In the genomic region with DNA sequence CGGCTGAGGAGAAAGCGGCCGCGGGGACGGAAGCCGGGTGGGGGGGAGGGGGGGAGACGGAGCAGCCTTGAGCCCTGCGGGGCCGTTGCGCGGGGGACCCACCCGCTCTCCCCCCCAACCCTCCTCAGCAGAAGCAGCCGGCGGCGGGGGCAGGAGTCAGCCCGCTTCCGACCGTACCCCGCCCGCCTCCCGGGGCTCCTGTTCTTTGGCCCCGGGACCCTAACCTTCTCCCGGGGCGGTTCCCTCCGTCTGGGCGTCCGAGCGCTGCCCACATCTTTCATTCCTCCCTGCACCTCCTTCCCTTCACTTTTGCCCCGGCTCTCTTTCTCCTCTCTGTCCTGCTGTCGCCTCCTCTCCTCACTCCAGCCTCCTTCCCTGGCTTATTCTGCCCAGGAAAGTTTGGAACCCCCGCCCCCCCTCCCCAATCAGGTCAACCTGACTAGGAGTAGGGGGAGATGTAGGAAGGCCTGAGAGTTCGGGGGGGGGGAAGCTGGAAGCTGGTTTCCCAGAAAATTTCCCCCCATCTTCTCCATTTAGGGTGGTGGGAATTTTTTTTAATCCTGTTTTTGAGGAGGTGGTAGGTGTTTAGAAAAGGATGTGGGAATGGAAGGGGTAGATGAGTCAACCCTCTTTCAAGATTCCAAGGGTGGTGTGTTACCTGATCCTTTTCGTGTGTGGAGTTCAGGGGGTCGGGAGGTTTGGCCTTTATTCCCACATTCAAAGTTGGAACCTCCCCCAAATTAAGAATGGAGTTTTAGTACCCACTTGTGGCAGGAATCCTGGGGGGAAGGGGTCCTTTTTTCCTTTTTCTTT, we compare ENCODE assay signal across 8 cellular contexts. TPM values are rescaled to one million over a fixed set of nuclear protein-coding genes. Genes with fewer than 3 reads are reported as not detected.
DNase-seq lines count a peak whose midpoint lies in the region; ATAC-seq and TF ChIP-seq lines count a peak whose summit lies in the region.

No MANE protein-coding gene starts in this region.

- H3K4me1 Mint-ChIP-seq in neural progenitor cell, result peaks cover 47% of the 10 kb centered on the region

- TF ChIP-seq CTCF in OCI-LY7 (conservative IDR thresholded peaks at IDR 0.05; ENCODE audit: low read length) (no peak), neural progenitor cell (IDR thresholded peaks at IDR 0.05) (no peak)

- H3F3A ChIP-seq in neural progenitor cell (ENCODE audit: low read depth), result peaks cover 9% of the 10 kb centered on the region

- no TSS peak for BruUV-seq in OCI-LY7 (replicated peaks; lab: Mats Ljungman, UMichigan)

- no peaks in the 10 kb centered on the region for H3K9me3 Mint-ChIP-seq in neural progenitor cell

- 0 out of 2 replicates have a peak overlapping the region, but pooled peaks have one; percentile 30 for H2AFZ ChIP-seq in OCI-LY7 (ENCODE audit: low read length)
- H2AFZ ChIP-seq in neural progenitor cell (replicated peaks), result no peak overlapping the region

- H3K9me3 ChIP-seq in BLaER1 treated with 17β-estradiol and CSF1 and Interleukin-3, amounts not matched to agents 10 nM and 100 nM (replicated peaks in 1 of 11), result peaks cover 0 to 5% (median 0%) of the 10 kb centered on the region in 11 experiments; a peak in 1 of 22 replicates
- H3K9me3 ChIP-seq in OCI-LY7 (ENCODE audit: low read length) (no peaks in the 10 kb centered on the region), esophagus (ENCODE audit: control insufficient read depth in 2 of 2, insufficient read depth in 1 of 2, low read depth in 1 of 2, low read length in 1 of 2) (peaks cover 0 to 2% of the 10 kb centered on the region in 2 donors), neural progenitor cell (ENCODE audit: low read depth) (no peaks in the 10 kb centered on the region)

- no peaks in the 10 kb centered on the region for H3K9me2 ChIP-seq in OCI-LY7 (ENCODE audit: insufficient read depth, low read length)

- POLR2A ChIA-PET in OCI-LY7 (lab: Charles Lee), result interaction anchor here (0.6 to 3.3 kb wide), 6 partner anchors 11 to 479 kb away, joined by 3 to 13 read pairs (median 4); no protein-coding TSS in a partner anchor

- H3K27me3 Mint-ChIP-seq in neural progenitor cell (ENCODE audit: insufficient read depth, low read depth), result peaks cover 3% of the 10 kb centered on the region

- no peaks in the 10 kb centered on the region for H3K27me3 ChIP-seq in BLaER1 treated with 17β-estradiol and CSF1 and Interleukin-3, amounts not matched to agents 10 nM and 100 nM
- H3K27me3 ChIP-seq in esophagus (ENCODE audit: control insufficient read depth in 1 of 2, insufficient read depth in 2 of 2, low read length in 2 of 2) (no peaks in the 10 kb centered on the region), neural progenitor cell (no peaks in the 10 kb centered on the region)

- H3K9ac ChIP-seq in BLaER1 treated with 17β-estradiol and CSF1 and Interleukin-3, amounts not matched to agents 10 nM and 100 nM, result peak overlapping the region; percentile 83 to 95 (median 90)
- H3K9ac ChIP-seq in neural progenitor cell, result peak overlapping the region; percentile 74

- DNase-seq in OCI-LY7 (ENCODE audit: low spot score), result no peak
- DNase-seq in neural progenitor cell (ENCODE audit: low spot score), result no peak
- DNase-seq in dedifferentiated amniotic fluid mesenchymal stem cell (ENCODE audit: extremely low spot score), result no peak
- no peak for DNase-seq in stimulated activated CD4-positive, alpha-beta T cell treated with anti-CD3 and anti-CD28 coated beads, Interleukin-12 subunit alpha, Interleukin-12 subunit beta, amount 100 ng/mL, for 4 hours

- H3K4me2 ChIP-seq in BLaER1 treated with 17β-estradiol and CSF1 and Interleukin-3, amounts not matched to agents 10 nM and 100 nM, result peak overlapping the region; percentile 78 to 97 (median 88)
- peak overlapping the region; percentile 72 for H3K4me2 ChIP-seq in OCI-LY7 (ENCODE audit: low read length)
- H3K4me2 ChIP-seq in neural progenitor cell, result peak overlapping the region; percentile 89

- H3K36me3 Mint-ChIP-seq in neural progenitor cell, result peaks cover 8% of the 10 kb centered on the region

- intact Hi-C loops in OCI-LY7 (cut with micrococcal nuclease; ENCODE audit: unreplicated experiment), result loop anchor here (10.0 kb wide), 1 partner anchor 213 kb away; no protein-coding TSS in a partner anchor

- H3K4me1 ChIP-seq in BLaER1 treated with 17β-estradiol and CSF1 and Interleukin-3, amounts not matched to agents 10 nM and 100 nM, result peaks cover 47 to 54% (median 49%) of the 10 kb centered on the region in 10 experiments
- H3K4me1 ChIP-seq in OCI-LY7 (ENCODE audit: insufficient read depth, low read length, poor library complexity, severe bottlenecking), result peaks cover 56% of the 10 kb centered on the region
- peaks cover 4 to 7% of the 10 kb centered on the region in 2 donors for H3K4me1 ChIP-seq in esophagus (ENCODE audit: control insufficient read depth in 2 of 2, insufficient read depth in 2 of 2, low read length in 1 of 2)
- peaks cover 41% of the 10 kb centered on the region for H3K4me1 ChIP-seq in neural progenitor cell

- peak; percentile 3 for ATAC-seq in GM21576 (IDR thresholded peaks at IDR 0.05; ENCODE audit: unreplicated experiment)
- no peak for ATAC-seq in GM18870 (IDR thresholded peaks at IDR 0.05; ENCODE audit: unreplicated experiment)

- peaks cover 0 to 44% (median 13%) of the 10 kb centered on the region in 11 experiments; a peak in 12 of 22 replicates for H4K20me1 ChIP-seq in BLaER1 treated with 17β-estradiol and CSF1 and Interleukin-3, amounts not matched to agents 10 nM and 100 nM
- H4K20me1 ChIP-seq in OCI-LY7 (ENCODE audit: insufficient read depth, low read length) (no peaks in the 10 kb centered on the region), neural progenitor cell (ENCODE audit: low read depth) (peaks cover 34% of the 10 kb centered on the region)

- CTCF ChIA-PET in OCI-LY7 (lab: Charles Lee; ENCODE audit: unreplicated experiment), result interaction anchor here (0.7 kb wide), 1 partner anchor 12 kb away, joined by 3 read pairs; no protein-coding TSS in a partner anchor

- H3K79me2 ChIP-seq in OCI-LY7 (ENCODE audit: insufficient read depth, low read depth, low read length), result peaks cover 49% of the 10 kb centered on the region
- peaks cover 53% of the 10 kb centered on the region for H3K79me2 ChIP-seq in neural progenitor cell (ENCODE audit: low read depth)

- peaks cover 0 to 7% (median 0%) of the 10 kb centered on the region in 11 experiments; a peak in 3 of 22 replicates for H3K36me3 ChIP-seq in BLaER1 treated with 17β-estradiol and CSF1 and Interleukin-3, amounts not matched to agents 10 nM and 100 nM
- H3K36me3 ChIP-seq in OCI-LY7 (ENCODE audit: insufficient read depth, low read length) (peaks cover 12% of the 10 kb centered on the region; the same call in 1 of the 2 replicates), esophagus (ENCODE audit: control insufficient read depth in 2 of 2, insufficient read depth in 2 of 2, low read length in 1 of 2) (no peaks in the 10 kb centered on the region), neural progenitor cell (no peaks in the 10 kb centered on the region)

- H3K27ac ChIP-seq in BLaER1 treated with 17β-estradiol and CSF1 and Interleukin-3, amounts not matched to agents 10 nM and 100 nM, result peak overlapping the region; percentile 77 to 91 (median 86)
- H3K27ac ChIP-seq in OCI-LY7 (ENCODE audit: low read depth, low read length, poor library complexity, severe bottlenecking) (peak overlapping the region; percentile 47), esophagus (ENCODE audit: low read depth in 2 of 2, low read length in 1 of 2) (peak overlapping the region; percentile 53 to 75), neural progenitor cell (peak overlapping the region; percentile 54)

- H3K4me3 Mint-ChIP-seq in neural progenitor cell, result peak overlapping the region; percentile 94

- H3K4me3 ChIP-seq in BLaER1 treated with 17β-estradiol and CSF1 and Interleukin-3, amounts not matched to agents 10 nM and 100 nM, result peak overlapping the region; percentile 69 to 89 (median 78)
- H3K4me3 ChIP-seq in OCI-LY7 (ENCODE audit: low read depth, low read length, poor library complexity, severe bottlenecking) (peak overlapping the region; percentile 87), esophagus (ENCODE audit: low read depth in 1 of 2, low read length in 2 of 2) (peak overlapping the region; percentile 69 to 79), neural progenitor cell (peak overlapping the region; percentile 89)

- peak overlapping the region; percentile 11 for H3K27ac Mint-ChIP-seq in neural progenitor cell

- WGBS in esophagus, 2 donors, result 3% methylated on average over 23 to 34 of the region's 34 CpGs

RNA-seq across cellular contexts. Expression of a gene that starts 0.4 kb away (rescaled TPM):
- total RNA-seq in OCI-LY7 (2014; rRNA removed; shearing (Covaris generic)), result 18.1 and 23.3 TPM in 2 replicates
- 27.8 and 31.1 TPM in 2 replicates for total RNA-seq in OCI-LY7 (2022)
- 1 to 10 TPM; 3.1 to 4.4 TPM for polyA plus RNA-seq in esophagus
- 50.1 and 61.7 TPM in 2 replicates for total RNA-seq in neural progenitor cell (ENCODE audit: low replicate concordance)
